Comparison of ENCODE assay signal across 8 cellular contexts in the genomic region with DNA sequence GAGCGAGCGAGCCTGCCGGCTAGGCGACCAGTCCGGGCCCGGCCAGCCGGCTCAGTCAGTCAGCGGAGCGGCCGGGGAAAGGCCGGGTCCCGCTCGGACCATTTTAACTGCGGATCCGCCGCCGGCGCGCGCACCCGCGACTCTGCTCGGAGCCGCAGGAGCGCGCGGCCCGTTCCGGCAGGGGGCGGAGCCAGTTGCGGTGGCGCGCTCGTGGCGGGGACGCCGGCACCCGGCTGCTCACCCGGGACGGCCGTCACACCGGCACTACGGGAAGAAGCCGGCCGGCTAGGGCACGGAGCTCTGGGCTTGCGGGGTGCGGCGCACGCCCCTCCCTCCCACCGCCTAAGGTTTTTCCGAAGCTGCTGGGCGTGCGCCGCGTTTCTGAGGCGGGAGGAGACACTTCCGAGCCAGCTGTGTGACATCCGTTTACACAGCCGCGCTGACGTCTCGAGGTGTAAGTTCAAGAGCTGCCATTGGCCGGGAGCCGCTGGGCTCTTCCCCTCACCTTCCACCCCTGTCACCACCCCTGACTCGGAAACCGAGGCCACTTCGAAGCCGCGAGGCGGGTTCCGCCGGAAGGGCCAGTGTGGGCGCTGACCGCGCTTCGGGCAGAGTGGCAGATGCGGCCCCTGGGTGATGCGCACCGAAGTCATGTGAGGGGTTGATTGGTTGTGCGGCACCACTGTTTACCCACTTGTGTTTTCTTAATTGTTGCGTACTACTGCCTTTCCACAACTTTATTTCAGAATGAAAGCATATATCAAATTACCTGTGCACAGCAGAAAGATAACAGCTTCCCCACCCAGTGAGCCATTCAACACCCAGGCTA. TPM values are rescaled to one million over a fixed set of nuclear protein-coding genes. Genes with fewer than 3 reads are reported as not detected.
DNase-seq lines count a peak whose midpoint lies in the region; ATAC-seq, FAIRE-seq and TF ChIP-seq lines count a peak whose summit lies in the region.

A gene (minus strand): TSS at position 144 of the 829 bp plus-strand sequence.

- no peak for FAIRE-seq in D721Med (lab: Jason Lieb, UNC)

- peak within 1 kb of the TSS; percentile 94 for H3K4me3 ChIP-seq in mucosa of descending colon

- H3K27ac ChIP-seq in epithelial cell of prostate = peak within 1 kb of the TSS; percentile 94

- peak; percentile 74 for ATAC-seq in GM21515 (IDR thresholded peaks at IDR 0.05; ENCODE audit: unreplicated experiment)
- ATAC-seq in mucosa of descending colon = peak; percentile 89

- intact Hi-C loops in mucosa of descending colon (cut with DNase I, micrococcal nuclease) = no loop called here

- TF ChIP-seq CTCF in D721Med (IDR thresholded peaks at IDR 0.05; ENCODE audit: insufficient read depth, missing control alignments) (no peak), mucosa of descending colon (IDR thresholded peaks at IDR 0.05) (peak; percentile 17)

- no peaks in the 10 kb centered on the region for H3K36me3 ChIP-seq in mucosa of descending colon (ENCODE audit: low read depth)

- H3K4me1 ChIP-seq in mucosa of descending colon (ENCODE audit: low read depth) = peaks cover 11% of the 10 kb centered on the region

- DNase-seq in D721Med (ENCODE audit: insufficient read length, low spot score) = peak; percentile 46
- DNase-seq in HuH-7 (ENCODE audit: low spot score) = peak; percentile 80
- peak; percentile 96 for DNase-seq in OCI-M1 (lab: John Stamatoyannopoulos, UW)
- DNase-seq in activated T-cell treated with anti-CD3 and anti-CD28 coated beads for 4 hours = peak; percentile 75
- DNase-seq in epithelial cell of prostate (ENCODE audit: low read depth, low spot score) = peak; percentile 45
- DNase-seq in mucosa of descending colon = peak; percentile 96 to 98 (median 97)
- DNase-seq in stimulated activated CD8-positive, alpha-beta memory T cell treated with anti-CD3 and anti-CD28 coated beads, Interleukin-4, amount 100 ng/mL, for 4 hours (ENCODE audit: low read depth in 2 of 2, low spot score in 1 of 2) = peak; percentile 72 to 85

- H3K9me3 ChIP-seq in mucosa of descending colon = no peaks in the 10 kb centered on the region

RNA-seq across cellular contexts. Expression of the gene that starts here (rescaled TPM):
- 10 to 100 TPM; 22.8 to 25.6 (median 23.8) TPM for total RNA-seq in mucosa of descending colon

Comparison
In these comparisons a context has a peak if more than half of its experiments do, and no peak if none do; other contexts are left out.
1. Peak in every context shown above with its lines: DNase-seq, ATAC-seq, H3K4me3 ChIP-seq and H3K27ac ChIP-seq.
2. DNase-seq: peak in every context shown above with its lines; median percentile 97 in mucosa of descending colon; 96 in OCI-M1; 80 in HuH-7; 78 in stimulated activated CD8-positive, alpha-beta memory T cell treated with anti-CD3 and anti-CD28 coated beads, Interleukin-4, amount 100 ng/mL, for 4 hours; 75 in activated T-cell treated with anti-CD3 and anti-CD28 coated beads for 4 hours; 46 in D721Med; 45 in epithelial cell of prostate.